In the genomic region with DNA sequence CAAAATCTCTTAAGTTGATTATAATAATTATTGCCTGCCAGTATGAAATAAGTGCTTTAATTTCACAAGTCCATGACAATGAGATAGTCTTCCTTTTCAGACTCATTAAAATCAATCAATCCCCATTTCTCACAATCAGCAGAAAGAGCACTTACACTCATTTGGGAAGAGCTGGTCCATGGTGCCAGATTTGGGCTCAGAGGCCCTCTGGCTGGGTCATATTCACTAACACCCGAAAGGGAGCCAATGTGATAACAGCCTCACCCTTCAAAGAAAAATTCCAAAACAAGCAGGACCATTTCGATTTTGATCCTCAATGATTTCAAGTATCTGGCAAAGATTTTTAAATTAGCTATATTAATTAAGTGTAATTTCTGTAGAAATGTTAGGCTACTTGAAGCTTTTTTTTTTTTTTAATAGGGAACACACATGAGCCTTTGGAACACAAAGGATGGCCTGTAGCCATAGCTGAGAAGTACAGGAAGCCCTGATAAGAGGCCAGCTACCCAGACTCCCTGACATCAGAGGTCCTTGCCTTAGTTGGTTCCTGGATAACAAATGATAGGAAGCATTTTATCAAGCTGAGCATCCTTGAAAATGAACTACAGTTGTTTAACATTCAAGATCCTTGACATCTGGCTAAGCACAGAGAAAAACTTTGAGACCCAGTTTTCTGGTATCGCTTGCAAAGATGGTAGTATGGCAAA, we compare ENCODE assay signal across 24 cellular contexts. TPM values are rescaled to one million over a fixed set of nuclear protein-coding genes. Genes with fewer than 3 reads are reported as not detected.
DNase-seq lines count a peak whose midpoint lies in the region; ATAC-seq, FAIRE-seq and TF ChIP-seq lines count a peak whose summit lies in the region.
"Had no signal": no experiment of that assay in that cellular context is flagged by ENCODE, and none has a peak within 500 bp of the region (broad histone marks: within the 10 kb centered on the region; RNA-seq: fewer than 3 reads in every experiment).

No MANE protein-coding gene starts in this region.

- no peaks in the 10 kb centered on the region for H3F3A ChIP-seq in SK-N-SH (replicated peaks; ENCODE audit: insufficient read depth)

- no peak for TF ChIP-seq POLR2A in K562 (conservative IDR thresholded peaks at IDR 0.05)
- no peak for TF ChIP-seq POLR2A in testis (IDR thresholded peaks at IDR 0.05)

- H3K4me2 ChIP-seq in K562 (ENCODE audit: insufficient read depth, low read length) (no peak overlapping the region; the same call in 1 of the 2 replicates), SK-N-SH (no peak overlapping the region)
- H3K4me2 ChIP-seq: BLaER1 had no signal

- H3K9me3 ChIP-seq in left ventricle myocardium inferior (replicated peaks) (no peaks in the 10 kb centered on the region), K562 (replicated peaks; ENCODE audit: control insufficient read depth, insufficient read depth, low read depth, low read length) (no peaks in the 10 kb centered on the region), testis (no peaks in the 10 kb centered on the region), SK-N-SH (no peaks in the 10 kb centered on the region)
- H3K9me3 ChIP-seq: BLaER1, SJCRH30 had no signal

- in situ Hi-C loops in K562 (cut with MboI), result no loop called here

- BruUV-seq in K562 (replicated peaks; lab: Mats Ljungman, UMichigan), result no TSS peak

- H3K9me2 ChIP-seq in SK-N-SH, result no peaks in the 10 kb centered on the region

- FAIRE-seq in K562 (lab: Jason Lieb, UNC), result peak; percentile 76
- FAIRE-seq: GM12892, GM19239, RCC 7860 had no signal

- POLR2A ChIA-PET in K562 (lab: Yijun Ruan, JAX), result interaction anchor here (0.8 to 3.3 kb wide), 6 partner anchors 10 to 38 kb away, joined by 4 to 32 read pairs (median 5); a partner anchor contains a TSS
- POLR2A ChIA-PET in SK-N-SH (lab: Yijun Ruan, JAX), result interaction anchor here (0.6 to 1.2 kb wide), 2 partner anchors 16 to 17 kb away, joined by 3 read pairs; a partner anchor contains a TSS

- TF ChIP-seq EP300 in K562 (IDR thresholded peaks at IDR 0.05; ENCODE audit: low read length), result no peak; the same call in 1 of the 2 replicates
- no peak for TF ChIP-seq EP300 in SK-N-SH (IDR thresholded peaks at IDR 0.05; ENCODE audit: borderline replicate concordance in 1 of 2, low read depth in 1 of 2, low read length in 1 of 2)

- CTCF ChIA-PET in K562 (lab: Yijun Ruan, JAX; ENCODE audit: low intra/inter-chr PET ratio), result no interaction called here
- CTCF ChIA-PET in SK-N-SH (lab: Yijun Ruan, JAX), result interaction anchor here (0.7 to 1.5 kb wide), 5 partner anchors 11 to 227 kb away, joined by 3 to 4 read pairs (median 3); no protein-coding TSS in a partner anchor

- H3K4me1 ChIP-seq in left ventricle myocardium inferior (peaks cover 19% of the 10 kb centered on the region), K562 (replicated peaks in 1 of 2; ENCODE audit: control insufficient read depth in 2 of 2, insufficient read depth in 2 of 2, low read length in 2 of 2) (peaks cover 13 to 31% of the 10 kb centered on the region in 2 experiments; a peak in 4 of 5 replicates), testis (no peaks in the 10 kb centered on the region), SK-N-SH (ENCODE audit: control insufficient read depth in 1 of 2, insufficient read depth in 2 of 2, low read depth in 1 of 2, low read length in 1 of 2) (peaks cover 0 to 14% of the 10 kb centered on the region in 2 experiments; a peak in 2 of 4 replicates)
- H3K4me1 ChIP-seq: BLaER1, SJCRH30 had no signal

- no peak overlapping the region for H3K4me3 ChIP-seq in left ventricle myocardium inferior
- H3K4me3 ChIP-seq in K562, result no peak overlapping the region
- no peak overlapping the region for H3K4me3 ChIP-seq in testis
- H3K4me3 ChIP-seq in SK-N-SH (ENCODE audit: low read depth in 2 of 2, low read length in 1 of 2), result no peak overlapping the region
- H3K4me3 ChIP-seq: BLaER1, SJCRH30 had no signal

- H3K27ac ChIP-seq in left ventricle myocardium inferior (replicated peaks) (no peak overlapping the region), K562 (ENCODE audit: extremely low read depth, low read depth, low read length) (no peak overlapping the region), testis (no peak overlapping the region), SK-N-SH (ENCODE audit: low read depth in 2 of 2, low read length in 1 of 2) (no peak overlapping the region)
- H3K27ac ChIP-seq: BLaER1, HL-60, SJCRH30 had no signal

- WGBS in K562 (ENCODE audit: insufficient coverage, low coverage, missing lambda C conversion rate), result 4% methylated on average over 3 of the region's 3 CpGs
- WGBS in testis, 2 donors, result 53 to 64% methylated on average over 3 of the region's 3 CpGs
- 58% methylated on average over 3 of the region's 3 CpGs for WGBS in SK-N-SH (ENCODE audit: low lambda C conversion rate)

- H2AFZ ChIP-seq in K562 (ENCODE audit: low read depth, low read length), result no peak overlapping the region
- H2AFZ ChIP-seq in SK-N-SH (ENCODE audit: low read depth), result no peak overlapping the region

- H3K79me2 ChIP-seq in K562 (ENCODE audit: control insufficient read depth, insufficient read depth, low read length) (no peaks in the 10 kb centered on the region; the same call in 2 of the 3 replicates), SK-N-SH (ENCODE audit: insufficient read depth) (no peaks in the 10 kb centered on the region)

- H4K20me1 ChIP-seq in K562 (replicated peaks; ENCODE audit: control insufficient read depth, insufficient read depth, low read length) (no peaks in the 10 kb centered on the region), SK-N-SH (ENCODE audit: insufficient read depth) (no peaks in the 10 kb centered on the region)
- H4K20me1 ChIP-seq: BLaER1 had no signal

- TF ChIP-seq RAD21 in K562 (CRISPR knock-in tag; conservative IDR thresholded peaks at IDR 0.05 in 1 of 2, IDR thresholded peaks at IDR 0.05 in 1 of 2), result no peak
- no peak for TF ChIP-seq RAD21 in SK-N-SH (IDR thresholded peaks at IDR 0.05; ENCODE audit: low read length)

- H3K9ac ChIP-seq in K562 (ENCODE audit: insufficient read depth in 1 of 2, low read depth in 2 of 2, low read length in 2 of 2) (no peak overlapping the region), SK-N-SH (no peak overlapping the region)
- H3K9ac ChIP-seq: BLaER1 had no signal

- TF ChIP-seq CTCF in left ventricle myocardium inferior (IDR thresholded peaks at IDR 0.05; ENCODE audit: borderline replicate concordance), result no peak
- no peak for TF ChIP-seq CTCF in K562 (IDR thresholded peaks at IDR 0.05 in 2 of 3, conservative IDR thresholded peaks at IDR 0.05 in 1 of 3; ENCODE audit: insufficient read depth in 2 of 3, low read depth in 1 of 3, low read length in 3 of 3)
- TF ChIP-seq CTCF in testis (IDR thresholded peaks at IDR 0.05), result no peak
- no peak for TF ChIP-seq CTCF in SK-N-SH (IDR thresholded peaks at IDR 0.05)

- ATAC-seq in Right ventricle myocardium superior (ENCODE audit: poor library complexity), result peak; percentile 90
- ATAC-seq in K562, result peak; percentile 61
- peak; percentile 72 to 81 for ATAC-seq in left cardiac atrium

- no peak for DNase-seq in Right ventricle myocardium superior
- DNase-seq in left ventricle myocardium inferior, result no peak
- DNase-seq in K562 (ENCODE audit: extremely low read depth in 1 of 4, low spot score in 3 of 4), result peak in 3 of 4 experiments; percentile 22 to 75 (median 49)
- no peak for DNase-seq in left cardiac atrium
- DNase-seq in testis, result peak; percentile 30
- no peak for DNase-seq in AG08395 (ENCODE audit: low spot score)
- no peak for DNase-seq in SK-N-SH
- DNase-seq: CD4-positive, CD25-positive, alpha-beta regulatory T cell; DMS153; DND-41; MV-4-11; NCI-H1105; NCI-H1436 treated with DMSO at 0.1 percent for 48 hours; NCI-H187 treated with DMSO at 0.1 percent for 48 hours; NCI-H2171 treated with DMSO at 0.1 percent for 48 hours; NCI-H345; NCI-H524 treated with DMSO at 0.1 percent for 48 hours; NCI-H774; SJCRH30 had no signal

- H3K27me3 ChIP-seq in left ventricle myocardium inferior (ENCODE audit: low read depth) (no peaks in the 10 kb centered on the region), K562 (ENCODE audit: control insufficient read depth in 2 of 2, insufficient read depth in 2 of 2, low read length in 2 of 2) (no peaks in the 10 kb centered on the region), testis (no peaks in the 10 kb centered on the region), SK-N-SH (ENCODE audit: insufficient read depth) (no peaks in the 10 kb centered on the region)
- H3K27me3 ChIP-seq: BLaER1, SJCRH30 had no signal

- H3K9me1 ChIP-seq in K562 (ENCODE audit: control insufficient read depth, insufficient read depth, low read length), result no peaks in the 10 kb centered on the region

- H3K36me3 ChIP-seq in left ventricle myocardium inferior (no peaks in the 10 kb centered on the region), K562 (ENCODE audit: control insufficient read depth, insufficient read depth, low read length) (no peaks in the 10 kb centered on the region), testis (ENCODE audit: low read depth, missing control alignments) (no peaks in the 10 kb centered on the region), SK-N-SH (replicated peaks in 1 of 2; ENCODE audit: control insufficient read depth in 1 of 2, insufficient read depth in 2 of 2, low read length in 1 of 2) (no peaks in the 10 kb centered on the region)
- H3K36me3 ChIP-seq: BLaER1, SJCRH30 had no signal

- intact Hi-C loops in Right ventricle myocardium superior (cut with DNase I) (no loop called here), left ventricle myocardium inferior (cut with micrococcal nuclease) (no loop called here), K562 (cut with micrococcal nuclease) (loop anchor here (5.0 kb wide), 1 partner anchor 36 kb away; no protein-coding TSS in a partner anchor), left cardiac atrium (cut with DNase I) (no loop called here), testis (cut with DNase I; ENCODE audit: low total_unique reads) (no loop called here)

RNA-seq across cellular contexts. Expression of a gene that starts 17.1 kb away (rescaled TPM):
- 0.51 TPM for total RNA-seq in Right ventricle myocardium superior
- 0.91 TPM for total RNA-seq in left ventricle myocardium inferior
- total RNA-seq in K562 (2011; cell fraction: chromatin; rRNA removed; ENCODE audit: low replicate concordance), result 13.3 and 24.4 TPM in 2 replicates
- 6.2 and 7.6 TPM in 2 replicates for total RNA-seq in K562 (2011; cell fraction: nucleolus; rRNA removed)
- 10.5 and 17.4 TPM in 2 replicates for total RNA-seq in K562 (2011; cell fraction: nucleoplasm; rRNA removed)
- total RNA-seq in K562 (2014; rRNA removed), result 3.0 and 3.3 TPM in 2 replicates
- 2.9 and 3.4 TPM in 2 replicates for total RNA-seq in K562 (2014; rRNA removed; fragmentation: Illumina TruSeq; extraction: Trizol)
- total RNA-seq in K562 (2015; rRNA removed; fragmentation: Illumina TruSeq; extraction: Trizol), result 3.0 TPM in 2 replicates
- total RNA-seq in K562 (2021), result 2.1 and 3.2 TPM in 2 replicates
- polyA plus RNA-seq in K562 (2011; rRNA removed), result 4.1 and 4.9 TPM in 2 replicates
- polyA plus RNA-seq in K562 (2011; cell fraction: cytosol; rRNA removed), result 0.98 and 1.7 TPM in 2 replicates
- polyA plus RNA-seq in K562 (2011; cell fraction: nucleus; rRNA removed), result 10.3 and 11.7 TPM in 2 replicates
- polyA plus RNA-seq in K562 (2012), result 1.8 and 5.4 TPM in 2 replicates
- polyA plus RNA-seq in K562 (2014; fragmentation: Illumina TruSeq; extraction: Trizol), result 1.7 and 1.9 TPM in 2 replicates
- under 1 TPM; 0.56 to 0.96 TPM for polyA plus RNA-seq in K562 (2014; fragmentation: Nextera tagmentation; extraction: Ambion mirVana)
- 3.9 and 4.2 TPM in 2 replicates for polyA plus RNA-seq in K562 (2014; rRNA removed)
- polyA minus RNA-seq in K562 (2011; rRNA and poly(A)+ RNA removed), result 5.9 and 7.3 TPM in 2 replicates
- polyA minus RNA-seq in K562 (2011; cell fraction: cytosol; rRNA and poly(A)+ RNA removed), result 3.1 and 5.7 TPM in 2 replicates
- polyA minus RNA-seq in K562 (2011; cell fraction: nucleus; rRNA and poly(A)+ RNA removed), result 6.2 and 8.6 TPM in 2 replicates
- 1 to 10 TPM in 1 of 2 donors, under 1 TPM in 1; 0.34 to 1.1 TPM for total RNA-seq in left cardiac atrium
- 10 to 100 TPM; 14.6 to 24.2 TPM for total RNA-seq in testis
- 6.8 TPM for polyA plus RNA-seq in testis (ENCODE audit: insufficient read depth, low read depth, low replicate concordance)
- 0.56 and 0.75 TPM in 2 replicates for polyA plus RNA-seq in SK-N-SH (2012; rRNA removed)
- 0.35 and 0.42 TPM in 2 replicates for polyA plus RNA-seq in SK-N-SH (2012; cell fraction: cytosol; rRNA removed)
- 1.8 and 2.7 TPM in 2 replicates for polyA plus RNA-seq in SK-N-SH (2012; cell fraction: nucleus; rRNA removed)

Comparison
In these comparisons a context has a peak if more than half of its experiments do, and no peak if none do; other contexts are left out.
1. DNase-seq: peak in K562 (3 of 4) and testis (single experiment); none in Right ventricle myocardium superior (single experiment), left ventricle myocardium inferior (single experiment), left cardiac atrium (single experiment), AG08395 (single experiment) and SK-N-SH (single experiment).
2. Peak in every context shown above with its lines, with median percentiles within 50 percentile points of each other: ATAC-seq.